Comparison of ENCODE assay signal across 11 cellular contexts in the genomic region with DNA sequence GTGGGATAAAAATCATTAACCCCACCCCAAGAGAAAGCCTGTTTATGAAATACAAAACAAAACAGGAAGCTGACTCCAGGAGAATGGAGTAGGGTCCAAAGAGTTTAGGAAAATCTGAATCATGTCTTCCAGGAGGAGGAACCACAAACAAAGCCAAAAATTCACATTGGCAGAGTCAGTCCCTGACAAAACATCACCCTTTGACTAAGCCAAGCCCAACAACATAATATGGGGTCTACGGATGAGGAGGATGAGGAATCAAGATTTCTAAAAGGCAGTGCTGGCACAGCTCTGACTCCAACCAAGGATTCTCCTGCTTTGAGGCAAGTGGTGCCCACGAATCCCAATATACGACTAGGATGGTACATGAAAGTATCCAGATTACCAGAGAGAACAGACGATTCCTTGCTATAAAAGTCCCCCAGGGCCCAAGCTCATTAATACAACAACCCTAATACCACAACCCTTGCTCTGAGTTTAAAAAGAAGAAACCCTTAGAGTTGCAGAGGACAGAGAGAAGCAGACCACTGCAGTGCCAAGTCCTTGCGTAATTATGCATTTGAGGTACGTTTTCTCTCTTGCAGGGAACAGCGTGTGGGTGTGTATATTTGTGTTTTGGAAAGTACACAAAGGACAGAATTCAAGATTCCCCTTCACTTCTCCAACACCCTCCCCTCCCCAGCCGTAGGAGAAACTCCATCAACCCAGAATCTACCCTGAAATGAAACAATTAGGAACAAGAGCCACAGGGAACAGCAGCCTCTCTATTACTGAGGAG. TPM values are rescaled to one million over a fixed set of nuclear protein-coding genes. Genes with fewer than 3 reads are reported as not detected.
DNase-seq lines count a peak whose midpoint lies in the region; ATAC-seq and TF ChIP-seq lines count a peak whose summit lies in the region.
"Had no signal": no experiment of that assay in that cellular context is flagged by ENCODE, and none has a peak within 500 bp of the region (broad histone marks: within the 10 kb centered on the region; RNA-seq: fewer than 3 reads in every experiment).

No MANE protein-coding gene starts in this region.

- H3K9me3 Mint-ChIP-seq in activated T-helper 17 cell treated with anti-CD3 and anti-CD28 coated beads, Interleukin-2, amount 50 U/mL, for 72 hours: peaks cover 4% of the 10 kb centered on the region

- intact Hi-C loops in posterior vena cava (cut with DNase I): loop anchor here in 1 of 2 donors (10.0 kb wide), 1 partner anchor 105 kb away; a partner anchor contains a TSS

- H3K27me3 Mint-ChIP-seq in activated T-helper 17 cell treated with anti-CD3 and anti-CD28 coated beads, Interleukin-2, amount 50 U/mL, for 72 hours: no peaks in the 10 kb centered on the region

- peaks cover 64% of the 10 kb centered on the region for H3K4me1 Mint-ChIP-seq in activated T-helper 17 cell treated with anti-CD3 and anti-CD28 coated beads, Interleukin-2, amount 50 U/mL, for 72 hours

- peak overlapping the region; percentile 17 for H3K4me3 Mint-ChIP-seq in activated T-helper 17 cell treated with anti-CD3 and anti-CD28 coated beads, Interleukin-2, amount 50 U/mL, for 72 hours

- no peak for TF ChIP-seq CTCF in fibroblast of pulmonary artery (IDR thresholded peaks at IDR 0.05; ENCODE audit: low read length, missing control alignments)

- H3K4me3 ChIP-seq in fibroblast of pulmonary artery (replicated peaks; ENCODE audit: low read depth, low read length): no peak overlapping the region
- H3K4me3 ChIP-seq: BLaER1 had no signal

- peak overlapping the region; percentile 64 for H3K27ac Mint-ChIP-seq in activated T-helper 17 cell treated with anti-CD3 and anti-CD28 coated beads, Interleukin-2, amount 50 U/mL, for 72 hours

- DNase-seq in AG20443 (ENCODE audit: low spot score) (peak; percentile 69), fibroblast of pulmonary artery (ENCODE audit: low read depth) (peak; percentile 88), posterior vena cava (ENCODE audit: low spot score) (peak; percentile 50), NCI-H128 (lab: John Stamatoyannopoulos, UW; ENCODE audit: unreplicated experiment) (no peak), NCI-H1105 (lab: John Stamatoyannopoulos, UW) (no peak)
- DNase-seq: H7, NCI-H2107 had no signal

- peak; percentile 61 for ATAC-seq in activated T-helper 17 cell treated with anti-CD3 and anti-CD28 coated beads, Interleukin-2, amount 50 U/mL, for 72 hours (replicated peaks)
- ATAC-seq in HG02938 (IDR thresholded peaks at IDR 0.05; ENCODE audit: unreplicated experiment) (no peak), GM18909 (IDR thresholded peaks at IDR 0.05; ENCODE audit: poor library complexity, unreplicated experiment) (no peak)

- peaks cover 91% of the 10 kb centered on the region for H3K36me3 Mint-ChIP-seq in activated T-helper 17 cell treated with anti-CD3 and anti-CD28 coated beads, Interleukin-2, amount 50 U/mL, for 72 hours (ENCODE audit: low read depth)

RNA-seq across cellular contexts. Expression of a gene that starts 23.5 kb away (rescaled TPM):
- total RNA-seq in activated T-helper 17 cell treated with anti-CD3 and anti-CD28 coated beads, Interleukin-2, amount 50 U/mL, for 72 hours: 100 to 1,000 TPM in 1 of 2 donors, 10 to 100 TPM in 1; 97.5 to 108 TPM
- 10 to 100 TPM; 57.0 to 69.5 TPM for total RNA-seq in posterior vena cava

Comparison
In these comparisons a context has a peak if more than half of its experiments do, and no peak if none do; other contexts are left out.
1. DNase-seq: peak in AG20443 (single experiment), fibroblast of pulmonary artery (single experiment) and posterior vena cava (single experiment); none in NCI-H128 (single experiment) and NCI-H1105 (single experiment).